15 cellular contexts compared by ENCODE assay signal in the genomic region with DNA sequence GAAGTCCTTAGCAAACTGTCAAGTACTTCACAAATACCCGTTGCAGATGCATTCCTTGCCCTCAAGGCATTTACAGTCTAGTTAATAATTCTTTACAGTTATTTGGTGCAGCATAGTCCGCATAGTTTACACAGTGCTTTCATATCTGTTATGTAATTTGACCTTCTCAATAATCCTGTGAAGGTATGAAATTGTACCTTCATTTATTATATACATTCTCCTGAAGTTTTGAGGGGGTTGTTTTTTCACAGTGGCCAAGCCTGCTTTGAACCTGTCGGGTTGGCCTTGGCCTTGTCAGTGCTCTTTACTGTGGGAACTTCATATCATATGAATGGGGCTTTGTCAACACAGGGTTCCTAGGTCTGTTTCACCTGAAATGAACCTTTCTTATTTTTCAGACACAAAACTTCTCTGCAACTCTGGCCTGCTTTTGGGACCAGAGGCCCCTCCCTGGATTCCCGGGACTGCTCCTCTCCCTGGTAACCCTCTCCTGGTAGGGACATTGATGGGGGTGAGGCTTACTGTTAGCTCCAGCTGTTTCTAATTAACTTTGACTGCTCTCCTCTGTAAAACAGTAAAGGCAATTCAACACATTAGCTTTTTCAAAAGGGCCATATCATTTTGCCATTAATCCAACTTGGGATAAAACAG. TPM values are rescaled to one million over a fixed set of nuclear protein-coding genes. Genes with fewer than 3 reads are reported as not detected.
DNase-seq lines count a peak whose midpoint lies in the region; ATAC-seq, FAIRE-seq and TF ChIP-seq lines count a peak whose summit lies in the region.
"Had no signal": no experiment of that assay in that cellular context is flagged by ENCODE, and none has a peak within 500 bp of the region (broad histone marks: within the 10 kb centered on the region; RNA-seq: fewer than 3 reads in every experiment).

No MANE protein-coding gene starts in this region.

- H2AFZ ChIP-seq in GM23338, result no peak overlapping the region
- H2AFZ ChIP-seq in keratinocyte (ENCODE audit: control insufficient read depth, low read length), result no peak overlapping the region
- no peak overlapping the region for H2AFZ ChIP-seq in smooth muscle cell (ENCODE audit: low read depth)

- WGBS in smooth muscle cell (ENCODE audit: low lambda C conversion rate), result 52% methylated on average over 4 of the region's 4 CpGs

- H3K4me1 ChIP-seq in GM23338 (ENCODE audit: insufficient read depth), result peaks cover 21% of the 10 kb centered on the region
- H3K4me1 ChIP-seq in ascending aorta, result peaks cover 15 to 69% of the 10 kb centered on the region in 2 donors
- peaks cover 21% of the 10 kb centered on the region for H3K4me1 ChIP-seq in keratinocyte (ENCODE audit: control insufficient read depth, extremely low read depth, insufficient read depth, low read length)
- H3K4me1 ChIP-seq in smooth muscle cell (ENCODE audit: low read depth), result peaks cover 63% of the 10 kb centered on the region

- H3K9ac ChIP-seq in keratinocyte (ENCODE audit: control insufficient read depth, extremely low read depth, insufficient read depth, low read length) (no peak overlapping the region), smooth muscle cell (ENCODE audit: low read depth) (peak overlapping the region; percentile 18)

- FAIRE-seq in keratinocyte (lab: Jason Lieb, UNC), result peak; percentile 29
- FAIRE-seq: HTR-8/SVneo had no signal

- H3K4me3 Mint-ChIP-seq in GM23338, result no peak overlapping the region
- H3K4me3 Mint-ChIP-seq: activated T-cell treated with anti-CD3 and anti-CD28 coated beads, Interleukin-2, amount 50 U/mL, for 24 hours; CD8-positive, alpha-beta T cell had no signal

- intact Hi-C loops in ascending aorta (cut with DNase I), result no loop called here
- intact Hi-C loops in posterior cingulate gyrus (cut with DNase I), result no loop called here

- no peaks in the 10 kb centered on the region for H4K20me1 ChIP-seq in GM23338 (replicated peaks; ENCODE audit: insufficient read depth)
- no peaks in the 10 kb centered on the region for H4K20me1 ChIP-seq in keratinocyte (ENCODE audit: control insufficient read depth, extremely low read depth, insufficient read depth, low read length)
- no peaks in the 10 kb centered on the region for H4K20me1 ChIP-seq in smooth muscle cell (ENCODE audit: low read depth)

- no peaks in the 10 kb centered on the region for H3K9me2 ChIP-seq in GM23338 (ENCODE audit: insufficient read depth)

- H3F3A ChIP-seq in GM23338 (replicated peaks; ENCODE audit: low read depth), result no peaks in the 10 kb centered on the region
- peaks cover 55% of the 10 kb centered on the region for H3F3A ChIP-seq in smooth muscle cell (ENCODE audit: low read depth)

- TF ChIP-seq CTCF in GM23338 (conservative IDR thresholded peaks at IDR 0.05; ENCODE audit: low read depth in 2 of 2), result no peak
- no peak for TF ChIP-seq CTCF in ascending aorta (IDR thresholded peaks at IDR 0.05)
- no peak for TF ChIP-seq CTCF in keratinocyte (optimal IDR thresholded peaks at IDR 0.05 in 1 of 3, IDR thresholded peaks at IDR 0.05 in 1 of 3, conservative IDR thresholded peaks at IDR 0.05 in 1 of 3; ENCODE audit: extremely low read depth in 1 of 3, insufficient read depth in 2 of 3, low read length in 3 of 3)
- TF ChIP-seq CTCF in smooth muscle cell (IDR thresholded peaks at IDR 0.05; ENCODE audit: borderline replicate concordance, insufficient read depth, poor library complexity, severe bottlenecking), result no peak

- no peaks in the 10 kb centered on the region for H3K27me3 Mint-ChIP-seq in GM23338 (ENCODE audit: insufficient read depth, low read depth, poor library complexity)

- H3K9me3 ChIP-seq in ascending aorta (no peaks in the 10 kb centered on the region), keratinocyte (ENCODE audit: control insufficient read depth, low read depth, low read length) (no peaks in the 10 kb centered on the region), smooth muscle cell (replicated peaks; ENCODE audit: low read depth) (no peaks in the 10 kb centered on the region)
- H3K9me3 ChIP-seq: lower lobe of right lung had no signal

- no peaks in the 10 kb centered on the region for H3K79me2 ChIP-seq in GM23338 (replicated peaks; ENCODE audit: insufficient read depth)
- peaks cover 77% of the 10 kb centered on the region for H3K79me2 ChIP-seq in keratinocyte (ENCODE audit: control insufficient read depth, insufficient read depth, low read length)
- peaks cover 81% of the 10 kb centered on the region for H3K79me2 ChIP-seq in smooth muscle cell (ENCODE audit: low read depth)

- H3K4me3 ChIP-seq in GM23338 (no peak overlapping the region), ascending aorta (peak overlapping the region in 1 of 2 donors; percentile 11), keratinocyte (ENCODE audit: control insufficient read depth in 2 of 3, extremely low read depth in 1 of 3, insufficient read depth in 2 of 3, low read depth in 1 of 3, low read length in 3 of 3) (no peak overlapping the region), smooth muscle cell (no peak overlapping the region)
- H3K4me3 ChIP-seq: lower lobe of right lung had no signal

- dilution Hi-C loops in keratinocyte (cut with MboI; ENCODE audit: extremely low pct_ligation_motif_present, low sequenced_read_pairs), result no loop called here

- H3K36me3 ChIP-seq in GM23338 (ENCODE audit: insufficient read depth) (no peaks in the 10 kb centered on the region), ascending aorta (no peaks in the 10 kb centered on the region), keratinocyte (ENCODE audit: control insufficient read depth in 2 of 2, extremely low read depth in 1 of 2, insufficient read depth in 2 of 2, low read length in 2 of 2) (peaks cover 3% of the 10 kb centered on the region in 2 experiments), smooth muscle cell (ENCODE audit: low read depth) (no peaks in the 10 kb centered on the region)
- H3K36me3 ChIP-seq: lower lobe of right lung had no signal

- H3K9me3 Mint-ChIP-seq in GM23338, result no peaks in the 10 kb centered on the region; the same call in 2 of the 3 replicates
- H3K9me3 Mint-ChIP-seq: activated T-cell treated with anti-CD3 and anti-CD28 coated beads, Interleukin-2, amount 50 U/mL, for 24 hours; CD8-positive, alpha-beta T cell had no signal

- H3K4me2 ChIP-seq in GM23338, result no peak overlapping the region
- H3K4me2 ChIP-seq in keratinocyte (ENCODE audit: control insufficient read depth, extremely low read depth, insufficient read depth, low read depth, low read length), result no peak overlapping the region
- peak overlapping the region; percentile 60 for H3K4me2 ChIP-seq in smooth muscle cell

- no peaks in the 10 kb centered on the region for H3K9me1 ChIP-seq in keratinocyte (ENCODE audit: control insufficient read depth, extremely low read depth, insufficient read depth, low read length)

- peaks cover 14% of the 10 kb centered on the region for H3K4me1 Mint-ChIP-seq in GM23338

- no peak for DNase-seq in GM23338 (ENCODE audit: low spot score)
- no peak for DNase-seq in ascending aorta (ENCODE audit: low spot score in 2 of 2)
- DNase-seq in keratinocyte (ENCODE audit: low read depth, low spot score), result no peak
- DNase-seq in smooth muscle cell (lab: John Stamatoyannopoulos, UW; ENCODE audit: unreplicated experiment), result no peak
- no peak for DNase-seq in posterior cingulate gyrus
- no peak for DNase-seq in cerebellar nuclear complex (lab: John Stamatoyannopoulos, UW)
- no peak for DNase-seq in activated CD8-positive, alpha-beta memory T cell treated with anti-CD3 and anti-CD28 coated beads, Interleukin-2, amount 50 U/mL, for 48 hours
- DNase-seq: activated T-cell treated with anti-CD3 and anti-CD28 coated beads, Interleukin-2, amount 50 U/mL, for 24 hours; CD8-positive, alpha-beta T cell; central memory CD4-positive, alpha-beta T cell; lower lobe of right lung; NCI-H1092 treated with DMSO at 0.1 percent for 48 hours had no signal

- no peaks in the 10 kb centered on the region for H3K27me3 ChIP-seq in GM23338 (ENCODE audit: insufficient read depth)
- no peaks in the 10 kb centered on the region for H3K27me3 ChIP-seq in ascending aorta
- H3K27me3 ChIP-seq in keratinocyte (ENCODE audit: control insufficient read depth, extremely low read depth, insufficient read depth, low read length), result no peaks in the 10 kb centered on the region
- no peaks in the 10 kb centered on the region for H3K27me3 ChIP-seq in smooth muscle cell (ENCODE audit: low read depth)

- H3K36me3 Mint-ChIP-seq in GM23338 (ENCODE audit: low read depth), result no peaks in the 10 kb centered on the region
- H3K36me3 Mint-ChIP-seq: CD8-positive, alpha-beta T cell had no signal

- H3K27ac Mint-ChIP-seq in GM23338, result no peak overlapping the region
- H3K27ac Mint-ChIP-seq: activated T-cell treated with anti-CD3 and anti-CD28 coated beads, Interleukin-2, amount 50 U/mL, for 24 hours; CD8-positive, alpha-beta T cell had no signal

- ATAC-seq in GM23338 (peak; percentile 77), GM21526 (IDR thresholded peaks at IDR 0.05; ENCODE audit: low FRiP score, unreplicated experiment) (no peak)
- ATAC-seq: CD8-positive, alpha-beta T cell had no signal

- no peak overlapping the region for H3K27ac ChIP-seq in GM23338 (ENCODE audit: low read depth)
- peak overlapping the region; percentile 86 to 95 for H3K27ac ChIP-seq in ascending aorta
- H3K27ac ChIP-seq in keratinocyte (ENCODE audit: control insufficient read depth, insufficient read depth, low read length), result no peak overlapping the region
- H3K27ac ChIP-seq in smooth muscle cell (ENCODE audit: low read depth), result peak overlapping the region; percentile 91
- H3K27ac ChIP-seq: lower lobe of right lung, VCaP had no signal

TF ChIP-seq in GM23338, 12 proteins besides CTCF, POLR2A, EP300 and RAD21:
- no peak for TF ChIP-seq EZH2phosphoT487 (IDR thresholded peaks at IDR 0.05; ENCODE audit: unreplicated experiment)

RNA-seq across cellular contexts. Expression of gene IGFBP7, which starts 9.1 kb away (rescaled TPM):
- total RNA-seq in GM23338 (2014; rRNA removed; shearing (Covaris generic)), result 0.49 TPM in 1 of 2 replicates, not detected in the other
- polyA plus RNA-seq in GM23338 (2016; fragmentation: Nextera tagmentation; extraction: Ambion mirVana), result 7.9 and 13.2 TPM in 2 replicates
- total RNA-seq in ascending aorta, result 6,655 TPM
- 333 to 459 TPM (median 413 TPM) in 3 replicates for polyA plus RNA-seq in keratinocyte
- 88.3 TPM for polyA plus RNA-seq in keratinocyte (2011; ENCODE audit: low read depth)
- polyA plus RNA-seq in keratinocyte (2011; cell fraction: cytosol; rRNA removed), result 261 and 339 TPM in 2 replicates
- 517 and 626 TPM in 2 replicates for polyA plus RNA-seq in keratinocyte (2011; cell fraction: nucleus; rRNA removed)
- 111 and 285 TPM in 2 replicates for polyA plus RNA-seq in keratinocyte (2012; ENCODE audit: low replicate concordance)
- 50.8 to 61.4 TPM (median 51.7 TPM) in 3 replicates for polyA minus RNA-seq in keratinocyte
- polyA minus RNA-seq in keratinocyte (2011; cell fraction: cytosol; rRNA and poly(A)+ RNA removed), result 394 TPM
- 190 and 209 TPM in 2 replicates for polyA minus RNA-seq in keratinocyte (2011; cell fraction: nucleus; rRNA and poly(A)+ RNA removed)
- total RNA-seq in smooth muscle cell, result 998 and 1,065 TPM in 2 replicates
- 1,105 and 1,684 TPM in 2 replicates for polyA plus RNA-seq in smooth muscle cell
- total RNA-seq: CD8-positive, alpha-beta T cell had no signal

Comparison
In these comparisons a context has a peak if more than half of its experiments do, and no peak if none do; other contexts are left out.
1. H3K27ac ChIP-seq: peak in ascending aorta (2 of 2) and smooth muscle cell (single experiment); none in GM23338 (single experiment) and keratinocyte (single experiment).
2. RNA of gene IGFBP7, which starts 9.1 kb away (total RNA-seq): 6,655 TPM in ascending aorta (single experiment) and 998 to 1,065 TPM in smooth muscle cell; 0.49 TPM in GM23338; every median in the first group is over 100 times any median in the second.